In the genomic region with DNA sequence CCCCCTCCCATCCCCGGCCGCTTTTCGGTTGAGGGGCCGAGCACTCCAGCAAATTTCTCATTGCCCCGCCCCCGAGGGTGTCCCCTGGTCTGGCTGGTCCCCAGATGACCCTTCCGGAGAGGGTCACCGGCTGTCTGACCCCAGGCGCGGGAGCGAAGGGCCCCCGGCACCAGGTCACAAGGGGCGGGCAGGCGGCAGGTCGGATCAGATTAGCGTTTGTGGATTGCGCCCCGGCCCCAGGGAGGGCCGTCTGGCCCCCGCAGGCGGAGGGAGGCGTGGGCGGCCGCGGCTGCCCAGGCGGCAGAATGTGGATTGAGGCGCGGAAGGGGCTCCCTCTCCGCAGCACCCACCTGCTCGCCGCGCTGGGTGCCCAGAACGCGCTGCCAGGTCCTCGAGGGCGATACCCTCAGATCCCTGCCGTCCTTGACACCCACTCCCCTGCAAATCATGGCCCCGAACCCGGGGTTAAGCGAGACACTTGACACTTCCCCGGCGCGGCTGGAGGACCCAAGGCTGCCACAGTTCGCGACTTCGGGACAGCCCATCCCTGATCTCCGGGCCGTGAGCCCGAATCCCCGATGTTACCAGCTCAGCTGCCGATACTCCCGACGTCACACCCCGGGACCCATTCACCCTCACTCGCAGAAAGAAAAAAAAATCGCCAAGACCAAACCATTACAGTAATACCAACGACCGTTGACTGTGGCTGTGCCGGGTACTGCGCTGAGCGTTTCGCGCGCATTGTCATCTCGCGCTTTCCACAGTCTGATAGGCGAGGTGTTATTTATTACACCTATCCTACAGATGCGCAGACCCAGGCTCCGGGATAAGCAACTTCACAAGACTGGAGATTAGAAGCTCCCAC, we compare ENCODE assay signal across 10 cellular contexts. TPM values are rescaled to one million over a fixed set of nuclear protein-coding genes. Genes with fewer than 3 reads are reported as not detected.
DNase-seq lines count a peak whose midpoint lies in the region; ATAC-seq and TF ChIP-seq lines count a peak whose summit lies in the region.
"Had no signal": no experiment of that assay in that cellular context is flagged by ENCODE, and none has a peak within 500 bp of the region (broad histone marks: within the 10 kb centered on the region; RNA-seq: fewer than 3 reads in every experiment).

No MANE protein-coding gene starts in this region.

- H3K4me1 ChIP-seq in body of pancreas, result peaks cover 17% of the 10 kb centered on the region
- H3K4me1 ChIP-seq in testis, result peaks cover 15% of the 10 kb centered on the region

- TF ChIP-seq POLR2A in body of pancreas (IDR thresholded peaks at IDR 0.05) (no peak), testis (IDR thresholded peaks at IDR 0.05) (no peak)

- WGBS in body of pancreas, 2 donors, result 4 to 7% methylated on average over 22 to 68 of the region's 69 CpGs
- 8 to 11% methylated on average over 38 to 45 of the region's 69 CpGs for WGBS in testis, 2 donors

- H3K27ac Mint-ChIP-seq in activated T-cell treated with anti-CD3 and anti-CD28 coated beads, Interleukin-2, amount 50 U/mL, for 24 hours, result no peak overlapping the region

- ATAC-seq in body of pancreas (peak; percentile 28), left colon (peak; percentile 3)

- H3K4me3 ChIP-seq in body of pancreas (no peak overlapping the region), testis (peak overlapping the region; percentile 15 to 43)
- H3K4me3 ChIP-seq: PC-9 had no signal

- DNase-seq in activated T-cell treated with anti-CD3 and anti-CD28 coated beads, Interleukin-2, amount 50 U/mL, for 24 hours, result no peak
- DNase-seq in activated T-cell treated with anti-CD3 and anti-CD28 coated beads, Interleukin-2, amount 50 U/mL, for 1 hour, result no peak
- DNase-seq in body of pancreas (no peak), left colon (no peak), testis (no peak), HuH-7.5 (ENCODE audit: low spot score) (no peak), NCI-H1417 (lab: John Stamatoyannopoulos, UW) (no peak)
- no peak for DNase-seq in effector CD8-positive, alpha-beta T cell (lab: John Stamatoyannopoulos, UW)
- DNase-seq: PC-9 had no signal

- peak in 1 of 7 experiments; percentile 6 for TF ChIP-seq CTCF in body of pancreas (IDR thresholded peaks at IDR 0.05)
- TF ChIP-seq CTCF in testis (IDR thresholded peaks at IDR 0.05), result peak in 1 of 3 experiments; percentile 3

- H3K36me3 Mint-ChIP-seq in activated T-cell treated with anti-CD3 and anti-CD28 coated beads, Interleukin-2, amount 50 U/mL, for 24 hours (ENCODE audit: low read depth), result no peaks in the 10 kb centered on the region

- H3K27ac ChIP-seq in body of pancreas (no peak overlapping the region), testis (no peak overlapping the region)
- H3K27ac ChIP-seq: C4-2B, PC-9 had no signal

- peaks cover 0 to 17% of the 10 kb centered on the region in 2 donors for H3K27me3 ChIP-seq in body of pancreas
- H3K27me3 ChIP-seq in testis, result no peaks in the 10 kb centered on the region

- H3K27me3 Mint-ChIP-seq in activated T-cell treated with anti-CD3 and anti-CD28 coated beads, Interleukin-2, amount 50 U/mL, for 24 hours, result peaks cover 55% of the 10 kb centered on the region

- no peaks in the 10 kb centered on the region for H3K36me3 ChIP-seq in body of pancreas (replicated peaks in 1 of 2; ENCODE audit: insufficient read depth in 1 of 2, low read depth in 2 of 2)
- H3K36me3 ChIP-seq in testis (ENCODE audit: low read depth, missing control alignments), result no peaks in the 10 kb centered on the region

- intact Hi-C loops in body of pancreas (cut with DNase I) (no loop called here), left colon (cut with DNase I, micrococcal nuclease) (no loop called here), testis (cut with DNase I; ENCODE audit: low total_unique reads) (no loop called here)

- H3K9me3 ChIP-seq in body of pancreas (no peaks in the 10 kb centered on the region), testis (no peaks in the 10 kb centered on the region)

- peaks cover 14% of the 10 kb centered on the region for H3K4me1 Mint-ChIP-seq in activated T-cell treated with anti-CD3 and anti-CD28 coated beads, Interleukin-2, amount 50 U/mL, for 24 hours (ENCODE audit: low read depth)

- H3K4me3 Mint-ChIP-seq in activated T-cell treated with anti-CD3 and anti-CD28 coated beads, Interleukin-2, amount 50 U/mL, for 24 hours, result peak overlapping the region; percentile 59

- H3K9me3 Mint-ChIP-seq in activated T-cell treated with anti-CD3 and anti-CD28 coated beads, Interleukin-2, amount 50 U/mL, for 24 hours, result no peaks in the 10 kb centered on the region

RNA-seq across cellular contexts. Expression of gene NODAL, which starts 1.0 kb away (rescaled TPM):
- total RNA-seq in body of pancreas (not detected), left colon (not detected), testis (1 to 10 TPM in 1 of 2 donors, under 1 TPM in 1; 0.43 to 3.0 TPM)
- polyA plus RNA-seq in testis (ENCODE audit: insufficient read depth, low read depth, low replicate concordance), result 5.2 TPM
- total RNA-seq: PC-9 had no signal

RNA-seq across cellular contexts. Expression of gene EIF4EBP2, which starts 36.6 kb away (rescaled TPM):
- total RNA-seq in body of pancreas (10 to 100 TPM; 44.9 to 47.1 TPM), left colon (100 to 1,000 TPM in 1 of 2 donors, 10 to 100 TPM in 1; 72.2 to 112 TPM), testis (10 to 100 TPM; 50.7 to 50.8 TPM)
- polyA plus RNA-seq in testis (ENCODE audit: insufficient read depth, low read depth, low replicate concordance), result 41.2 TPM

RNA-seq across cellular contexts. Expression of gene PALD1, which starts 38.0 kb away (rescaled TPM):
- total RNA-seq in body of pancreas (10 to 100 TPM in 1 of 2 donors, 1 to 10 TPM in 1; 4.9 to 11.7 TPM), left colon (1 to 10 TPM; 1.3 to 3.9 TPM), testis (10 to 100 TPM in 1 of 2 donors, 1 to 10 TPM in 1; 8.3 to 13.3 TPM)
- polyA plus RNA-seq in testis (ENCODE audit: insufficient read depth, low read depth, low replicate concordance), result 6.3 TPM

RNA-seq across cellular contexts. Expression of gene LRRC20, which starts 58.1 kb away (rescaled TPM):
- total RNA-seq in body of pancreas (1 to 10 TPM in 1 of 2 donors, under 1 TPM in 1; 0.66 to 1.6 TPM), left colon (1 to 10 TPM; 5.0 to 5.6 TPM), testis (10 to 100 TPM; 14.8 to 21.6 TPM)
- 30.8 TPM for polyA plus RNA-seq in testis (ENCODE audit: insufficient read depth, low read depth, low replicate concordance)

Comparison
In these comparisons a context has a peak if more than half of its experiments do, and no peak if none do; other contexts are left out.
1. H3K4me3 ChIP-seq: peak in testis (2 of 2); none in body of pancreas (0 of 2).